12 cellular contexts compared by ENCODE assay signal in genomic region chr6:157510329-157511188, GRCh38.
A peak's percentile ranks its signal among the peaks of the same experiment; 100 is the strongest.
DNase-seq lines count a peak whose midpoint lies in the region; ATAC-seq and TF ChIP-seq lines count a peak whose summit lies in the region.
"Had no signal": no experiment of that assay in that cellular context is flagged by ENCODE, and none has a peak within 500 bp of the region (broad histone marks: within the 10 kb centered on the region; RNA-seq: fewer than 3 reads in every experiment).

No MANE protein-coding gene starts in this region.

- H3K9me3 ChIP-seq in ascending aorta = peaks cover 0 to 7% of the 10 kb centered on the region in 2 donors

- peak; percentile 32 for ATAC-seq in activated T-helper 17 cell treated with anti-CD3 and anti-CD28 coated beads, Interleukin-2, amount 50 U/mL, for 72 hours (replicated peaks)
- ATAC-seq in naive thymus-derived CD8-positive, alpha-beta T cell = peak; percentile 74 to 77
- ATAC-seq in HG03175 (IDR thresholded peaks at IDR 0.05; ENCODE audit: unreplicated experiment) = no peak
- ATAC-seq in GM19324 (IDR thresholded peaks at IDR 0.05; ENCODE audit: low FRiP score, unreplicated experiment) = no peak

- intact Hi-C loops in ascending aorta (cut with DNase I) = no loop called here

- H3K36me3 ChIP-seq in ascending aorta = no peaks in the 10 kb centered on the region
- H3K36me3 ChIP-seq: transverse colon had no signal

- peak overlapping the region; percentile 41 for H3K27ac Mint-ChIP-seq in activated T-helper 17 cell treated with anti-CD3 and anti-CD28 coated beads, Interleukin-2, amount 50 U/mL, for 72 hours
- peak overlapping the region in 8 of 10 donors; percentile 1 to 80 (median 58) for H3K27ac Mint-ChIP-seq in naive thymus-derived CD8-positive, alpha-beta T cell

- POLR2A ChIA-PET in naive thymus-derived CD8-positive, alpha-beta T cell (lab: Charles Lee) = no interaction called here

- no peaks in the 10 kb centered on the region for H3K27me3 Mint-ChIP-seq in activated T-helper 17 cell treated with anti-CD3 and anti-CD28 coated beads, Interleukin-2, amount 50 U/mL, for 72 hours
- H3K27me3 Mint-ChIP-seq in naive thymus-derived CD8-positive, alpha-beta T cell = peaks cover 0 to 2% (median 0%) of the 10 kb centered on the region in 5 donors

- no peaks in the 10 kb centered on the region for H3K36me3 Mint-ChIP-seq in activated T-helper 17 cell treated with anti-CD3 and anti-CD28 coated beads, Interleukin-2, amount 50 U/mL, for 72 hours (ENCODE audit: low read depth)
- H3K36me3 Mint-ChIP-seq in naive thymus-derived CD8-positive, alpha-beta T cell = peaks cover 0 to 20% (median 10%) of the 10 kb centered on the region in 3 donors

- peaks cover 6% of the 10 kb centered on the region for H3K9me3 Mint-ChIP-seq in activated T-helper 17 cell treated with anti-CD3 and anti-CD28 coated beads, Interleukin-2, amount 50 U/mL, for 72 hours
- peaks cover 0 to 20% (median 12%) of the 10 kb centered on the region in 9 donors for H3K9me3 Mint-ChIP-seq in naive thymus-derived CD8-positive, alpha-beta T cell

- H3K4me3 ChIP-seq in ascending aorta = no peak overlapping the region
- H3K4me3 ChIP-seq: SJSA1, transverse colon had no signal

- H3K27me3 ChIP-seq in ascending aorta = no peaks in the 10 kb centered on the region
- H3K27me3 ChIP-seq: SJSA1, transverse colon had no signal

- H3K4me1 ChIP-seq in ascending aorta = no peaks in the 10 kb centered on the region

- H3K27ac ChIP-seq in ascending aorta = no peak overlapping the region
- H3K27ac ChIP-seq: SJSA1, transverse colon had no signal

- H3K4me1 Mint-ChIP-seq in activated T-helper 17 cell treated with anti-CD3 and anti-CD28 coated beads, Interleukin-2, amount 50 U/mL, for 72 hours = no peaks in the 10 kb centered on the region
- H3K4me1 Mint-ChIP-seq in naive thymus-derived CD8-positive, alpha-beta T cell = peaks cover 6 to 13% (median 12%) of the 10 kb centered on the region in 4 donors

- peak; percentile 67 for DNase-seq in GDM1 (lab: John Stamatoyannopoulos, UW)
- peak; percentile 39 for DNase-seq in KG1 (lab: John Stamatoyannopoulos, UW)
- DNase-seq in naive thymus-derived CD8-positive, alpha-beta T cell = peak in 5 of 10 donors; percentile 2 to 26 (median 13)
- no peak for DNase-seq in ascending aorta (ENCODE audit: low spot score in 2 of 2)
- no peak for DNase-seq in LoVo (ENCODE audit: low spot score)
- DNase-seq: hippocampal formation, mammary epithelial cell, transverse colon had no signal

- H3K4me3 Mint-ChIP-seq in activated T-helper 17 cell treated with anti-CD3 and anti-CD28 coated beads, Interleukin-2, amount 50 U/mL, for 72 hours = peak overlapping the region; percentile 58
- H3K4me3 Mint-ChIP-seq in naive thymus-derived CD8-positive, alpha-beta T cell = peak overlapping the region; percentile 62 to 88 (median 80)

- no peak for TF ChIP-seq CTCF in ascending aorta (IDR thresholded peaks at IDR 0.05)

Comparison
In these comparisons a context has a peak if more than half of its experiments do, and no peak if none do; other contexts are left out.
1. DNase-seq: peak in GDM1 (single experiment) and KG1 (single experiment); none in ascending aorta (0 of 2) and LoVo (single experiment).
2. ATAC-seq: peak in activated T-helper 17 cell treated with anti-CD3 and anti-CD28 coated beads, Interleukin-2, amount 50 U/mL, for 72 hours (single experiment) and naive thymus-derived CD8-positive, alpha-beta T cell (2 of 2); none in HG03175 (single experiment) and GM19324 (single experiment).